Comparison of ENCODE assay signal across 1 cellular context in genomic region chr14:35079742-35080141, GRCh38.
TF ChIP-seq lines count a peak whose summit lies in the region.

No MANE protein-coding gene starts in this region.

TF ChIP-seq in HepG2, 621 proteins besides CTCF, POLR2A, EP300 and RAD21:
- TF ChIP-seq TP53 (CRISPR knock-in tag; conservative IDR thresholded peaks at IDR 0.05): no peak
- TF ChIP-seq HIVEP1 (CRISPR knock-in tag; IDR thresholded peaks at IDR 0.05): no peak
- no peak for TF ChIP-seq IKZF1 (IDR thresholded peaks at IDR 0.05)
- no peak for TF ChIP-seq PRDM10 (CRISPR knock-in tag; IDR thresholded peaks at IDR 0.05; ENCODE audit: low read depth)
- TF ChIP-seq ZNF761 (CRISPR knock-in tag; conservative IDR thresholded peaks at IDR 0.05): no peak
- TF ChIP-seq MLLT10 (CRISPR knock-in tag; IDR thresholded peaks at IDR 0.05): no peak
- TF ChIP-seq GLI4 (CRISPR knock-in tag; IDR thresholded peaks at IDR 0.05; ENCODE audit: borderline replicate concordance): no peak
- TF ChIP-seq NR1H2 (CRISPR knock-in tag; IDR thresholded peaks at IDR 0.05; ENCODE audit: borderline replicate concordance, low read depth): no peak
- no peak for TF ChIP-seq ZFY (CRISPR knock-in tag; IDR thresholded peaks at IDR 0.05)
- TF ChIP-seq ATF7-NPFF (CRISPR knock-in tag; IDR thresholded peaks at IDR 0.05; ENCODE audit: low read depth): no peak
- no peak for TF ChIP-seq SKI (IDR thresholded peaks at IDR 0.05; ENCODE audit: partially characterized antibody)
- TF ChIP-seq SRY (CRISPR knock-in tag; IDR thresholded peaks at IDR 0.05): no peak
- no peak for TF ChIP-seq ZNF33B (CRISPR knock-in tag; IDR thresholded peaks at IDR 0.05)
- no peak for TF ChIP-seq SAFB2 (CRISPR knock-in tag; IDR thresholded peaks at IDR 0.05; ENCODE audit: borderline replicate concordance, low read depth)
- no peak for TF ChIP-seq SIX1 (CRISPR knock-in tag; IDR thresholded peaks at IDR 0.05; ENCODE audit: borderline replicate concordance)
- TF ChIP-seq BORCS8-MEF2B (CRISPR knock-in tag; IDR thresholded peaks at IDR 0.05): no peak
- TF ChIP-seq ONECUT2 (CRISPR knock-in tag; IDR thresholded peaks at IDR 0.05): no peak
- TF ChIP-seq HOXA5 (CRISPR knock-in tag; IDR thresholded peaks at IDR 0.05): no peak
- no peak for TF ChIP-seq ZFP36L1 (CRISPR knock-in tag; IDR thresholded peaks at IDR 0.05)
- no peak for TF ChIP-seq ZSCAN12 (CRISPR knock-in tag; IDR thresholded peaks at IDR 0.05)
